Comparison of ENCODE assay signal across 1 cellular context in genomic region chr4:38385286-38386010, GRCh38.
TF ChIP-seq lines count a peak whose summit lies in the region.

No MANE protein-coding gene starts in this region.

TF ChIP-seq in HepG2, 621 proteins besides CTCF, POLR2A, EP300 and RAD21 (continued from another document and continues in another):
- TF ChIP-seq KDM3A (CRISPR knock-in tag; IDR thresholded peaks at IDR 0.05; ENCODE audit: low read depth) (no peak), HNF4A (CRISPR knock-in tag; IDR thresholded peaks at IDR 0.05) (peak; percentile 9), ZBTB2 (CRISPR knock-in tag; IDR thresholded peaks at IDR 0.05; ENCODE audit: low read depth) (no peak), GATA4 (IDR thresholded peaks at IDR 0.05; ENCODE audit: borderline replicate concordance, low read depth) (no peak; the same call in 1 of the 2 replicates), ZNF816 (CRISPR knock-in tag; IDR thresholded peaks at IDR 0.05; ENCODE audit: borderline replicate concordance) (no peak), ZNF777 (CRISPR knock-in tag; IDR thresholded peaks at IDR 0.05) (no peak), IKZF4 (CRISPR knock-in tag; IDR thresholded peaks at IDR 0.05; ENCODE audit: borderline replicate concordance, low read depth, not compliant biosample characterization) (no peak), FOXJ3 (CRISPR knock-in tag; IDR thresholded peaks at IDR 0.05; ENCODE audit: borderline replicate concordance) (no peak), NFIC (IDR thresholded peaks at IDR 0.05; ENCODE audit: low read length) (peak; percentile 76; the same call in 1 of the 2 replicates), PAWR (CRISPR knock-in tag; IDR thresholded peaks at IDR 0.05; ENCODE audit: borderline replicate concordance) (no peak), ZMAT3 (CRISPR knock-in tag; conservative IDR thresholded peaks at IDR 0.05) (peak; percentile 52; the same call in 1 of the 2 replicates), KDM1A (CRISPR knock-in tag; IDR thresholded peaks at IDR 0.05) (no peak), HMG20A (CRISPR knock-in tag; IDR thresholded peaks at IDR 0.05; ENCODE audit: borderline replicate concordance) (peak; percentile 36; the same call in 1 of the 2 replicates), SMC3 (IDR thresholded peaks at IDR 0.05; ENCODE audit: low read length) (no peak), ZGPAT (CRISPR knock-in tag; IDR thresholded peaks at IDR 0.05) (peak; percentile 40; the same call in 1 of the 2 replicates), BCL6 (CRISPR knock-in tag; IDR thresholded peaks at IDR 0.05) (peak; percentile 49; the same call in 1 of the 2 replicates), CBX5 (CRISPR knock-in tag; IDR thresholded peaks at IDR 0.05; ENCODE audit: borderline replicate concordance) (0 out of 2 replicates have a peak, but pooled peaks have one; percentile 26), ZNF652 (CRISPR knock-in tag; IDR thresholded peaks at IDR 0.05; ENCODE audit: borderline replicate concordance, low read depth) (peak; percentile 98), MIXL1 (CRISPR knock-in tag; IDR thresholded peaks at IDR 0.05) (0 out of 2 replicates have a peak, but pooled peaks have one; percentile 48), ZZZ3 (CRISPR knock-in tag; IDR thresholded peaks at IDR 0.05; ENCODE audit: borderline replicate concordance) (no peak), ZFP82 (CRISPR knock-in tag; IDR thresholded peaks at IDR 0.05; ENCODE audit: borderline replicate concordance) (no peak), CBFB (CRISPR knock-in tag; IDR thresholded peaks at IDR 0.05) (0 out of 2 replicates have a peak, but pooled peaks have one; percentile 94), PPARG (CRISPR knock-in tag; conservative IDR thresholded peaks at IDR 0.05) (peak; percentile 50), RNF2 (conservative IDR thresholded peaks at IDR 0.05; ENCODE audit: low read depth) (no peak), SMYD3 (CRISPR knock-in tag; IDR thresholded peaks at IDR 0.05) (no peak), ATF1 (CRISPR knock-in tag; IDR thresholded peaks at IDR 0.05) (no peak), STAT6 (CRISPR knock-in tag; IDR thresholded peaks at IDR 0.05; ENCODE audit: borderline replicate concordance) (no peak)
- TF ChIP-seq, protein P1, sequence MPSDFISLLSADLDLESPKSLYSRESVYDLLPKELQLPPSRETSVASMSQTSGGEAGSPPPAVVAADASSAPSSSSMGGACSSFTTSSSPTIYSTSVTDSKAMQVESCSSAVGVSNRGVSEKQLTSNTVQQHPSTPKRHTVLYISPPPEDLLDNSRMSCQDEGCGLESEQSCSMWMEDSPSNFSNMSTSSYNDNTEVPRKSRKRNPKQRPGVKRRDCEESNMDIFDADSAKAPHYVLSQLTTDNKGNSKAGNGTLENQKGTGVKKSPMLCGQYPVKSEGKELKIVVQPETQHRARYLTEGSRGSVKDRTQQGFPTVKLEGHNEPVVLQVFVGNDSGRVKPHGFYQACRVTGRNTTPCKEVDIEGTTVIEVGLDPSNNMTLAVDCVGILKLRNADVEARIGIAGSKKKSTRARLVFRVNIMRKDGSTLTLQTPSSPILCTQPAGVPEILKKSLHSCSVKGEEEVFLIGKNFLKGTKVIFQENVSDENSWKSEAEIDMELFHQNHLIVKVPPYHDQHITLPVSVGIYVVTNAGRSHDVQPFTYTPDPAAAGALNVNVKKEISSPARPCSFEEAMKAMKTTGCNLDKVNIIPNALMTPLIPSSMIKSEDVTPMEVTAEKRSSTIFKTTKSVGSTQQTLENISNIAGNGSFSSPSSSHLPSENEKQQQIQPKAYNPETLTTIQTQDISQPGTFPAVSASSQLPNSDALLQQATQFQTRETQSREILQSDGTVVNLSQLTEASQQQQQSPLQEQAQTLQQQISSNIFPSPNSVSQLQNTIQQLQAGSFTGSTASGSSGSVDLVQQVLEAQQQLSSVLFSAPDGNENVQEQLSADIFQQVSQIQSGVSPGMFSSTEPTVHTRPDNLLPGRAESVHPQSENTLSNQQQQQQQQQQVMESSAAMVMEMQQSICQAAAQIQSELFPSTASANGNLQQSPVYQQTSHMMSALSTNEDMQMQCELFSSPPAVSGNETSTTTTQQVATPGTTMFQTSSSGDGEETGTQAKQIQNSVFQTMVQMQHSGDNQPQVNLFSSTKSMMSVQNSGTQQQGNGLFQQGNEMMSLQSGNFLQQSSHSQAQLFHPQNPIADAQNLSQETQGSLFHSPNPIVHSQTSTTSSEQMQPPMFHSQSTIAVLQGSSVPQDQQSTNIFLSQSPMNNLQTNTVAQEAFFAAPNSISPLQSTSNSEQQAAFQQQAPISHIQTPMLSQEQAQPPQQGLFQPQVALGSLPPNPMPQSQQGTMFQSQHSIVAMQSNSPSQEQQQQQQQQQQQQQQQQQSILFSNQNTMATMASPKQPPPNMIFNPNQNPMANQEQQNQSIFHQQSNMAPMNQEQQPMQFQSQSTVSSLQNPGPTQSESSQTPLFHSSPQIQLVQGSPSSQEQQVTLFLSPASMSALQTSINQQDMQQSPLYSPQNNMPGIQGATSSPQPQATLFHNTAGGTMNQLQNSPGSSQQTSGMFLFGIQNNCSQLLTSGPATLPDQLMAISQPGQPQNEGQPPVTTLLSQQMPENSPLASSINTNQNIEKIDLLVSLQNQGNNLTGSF (CRISPR knock-in tag; IDR thresholded peaks at IDR 0.05) = no peak
- TF ChIP-seq, protein P2, sequence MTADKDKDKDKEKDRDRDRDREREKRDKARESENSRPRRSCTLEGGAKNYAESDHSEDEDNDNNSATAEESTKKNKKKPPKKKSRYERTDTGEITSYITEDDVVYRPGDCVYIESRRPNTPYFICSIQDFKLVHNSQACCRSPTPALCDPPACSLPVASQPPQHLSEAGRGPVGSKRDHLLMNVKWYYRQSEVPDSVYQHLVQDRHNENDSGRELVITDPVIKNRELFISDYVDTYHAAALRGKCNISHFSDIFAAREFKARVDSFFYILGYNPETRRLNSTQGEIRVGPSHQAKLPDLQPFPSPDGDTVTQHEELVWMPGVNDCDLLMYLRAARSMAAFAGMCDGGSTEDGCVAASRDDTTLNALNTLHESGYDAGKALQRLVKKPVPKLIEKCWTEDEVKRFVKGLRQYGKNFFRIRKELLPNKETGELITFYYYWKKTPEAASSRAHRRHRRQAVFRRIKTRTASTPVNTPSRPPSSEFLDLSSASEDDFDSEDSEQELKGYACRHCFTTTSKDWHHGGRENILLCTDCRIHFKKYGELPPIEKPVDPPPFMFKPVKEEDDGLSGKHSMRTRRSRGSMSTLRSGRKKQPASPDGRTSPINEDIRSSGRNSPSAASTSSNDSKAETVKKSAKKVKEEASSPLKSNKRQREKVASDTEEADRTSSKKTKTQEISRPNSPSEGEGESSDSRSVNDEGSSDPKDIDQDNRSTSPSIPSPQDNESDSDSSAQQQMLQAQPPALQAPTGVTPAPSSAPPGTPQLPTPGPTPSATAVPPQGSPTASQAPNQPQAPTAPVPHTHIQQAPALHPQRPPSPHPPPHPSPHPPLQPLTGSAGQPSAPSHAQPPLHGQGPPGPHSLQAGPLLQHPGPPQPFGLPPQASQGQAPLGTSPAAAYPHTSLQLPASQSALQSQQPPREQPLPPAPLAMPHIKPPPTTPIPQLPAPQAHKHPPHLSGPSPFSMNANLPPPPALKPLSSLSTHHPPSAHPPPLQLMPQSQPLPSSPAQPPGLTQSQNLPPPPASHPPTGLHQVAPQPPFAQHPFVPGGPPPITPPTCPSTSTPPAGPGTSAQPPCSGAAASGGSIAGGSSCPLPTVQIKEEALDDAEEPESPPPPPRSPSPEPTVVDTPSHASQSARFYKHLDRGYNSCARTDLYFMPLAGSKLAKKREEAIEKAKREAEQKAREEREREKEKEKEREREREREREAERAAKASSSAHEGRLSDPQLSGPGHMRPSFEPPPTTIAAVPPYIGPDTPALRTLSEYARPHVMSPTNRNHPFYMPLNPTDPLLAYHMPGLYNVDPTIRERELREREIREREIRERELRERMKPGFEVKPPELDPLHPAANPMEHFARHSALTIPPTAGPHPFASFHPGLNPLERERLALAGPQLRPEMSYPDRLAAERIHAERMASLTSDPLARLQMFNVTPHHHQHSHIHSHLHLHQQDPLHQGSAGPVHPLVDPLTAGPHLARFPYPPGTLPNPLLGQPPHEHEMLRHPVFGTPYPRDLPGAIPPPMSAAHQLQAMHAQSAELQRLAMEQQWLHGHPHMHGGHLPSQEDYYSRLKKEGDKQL (CRISPR knock-in tag; IDR thresholded peaks at IDR 0.05; ENCODE audit: low read depth) = 0 out of 2 replicates have a peak, but pooled peaks have one; percentile 35
- TF ChIP-seq, protein P3, sequence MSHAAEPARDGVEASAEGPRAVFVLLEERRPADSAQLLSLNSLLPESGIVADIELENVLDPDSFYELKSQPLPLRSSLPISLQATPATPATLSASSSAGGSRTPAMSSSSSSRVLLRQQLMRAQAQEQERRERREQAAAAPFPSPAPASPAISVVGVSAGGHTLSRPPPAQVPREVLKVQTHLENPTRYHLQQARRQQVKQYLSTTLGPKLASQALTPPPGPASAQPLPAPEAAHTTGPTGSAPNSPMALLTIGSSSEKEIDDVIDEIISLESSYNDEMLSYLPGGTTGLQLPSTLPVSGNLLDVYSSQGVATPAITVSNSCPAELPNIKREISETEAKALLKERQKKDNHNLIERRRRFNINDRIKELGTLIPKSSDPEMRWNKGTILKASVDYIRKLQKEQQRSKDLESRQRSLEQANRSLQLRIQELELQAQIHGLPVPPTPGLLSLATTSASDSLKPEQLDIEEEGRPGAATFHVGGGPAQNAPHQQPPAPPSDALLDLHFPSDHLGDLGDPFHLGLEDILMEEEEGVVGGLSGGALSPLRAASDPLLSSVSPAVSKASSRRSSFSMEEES (CRISPR knock-in tag; IDR thresholded peaks at IDR 0.05) = no peak
- TF ChIP-seq, protein P4, sequence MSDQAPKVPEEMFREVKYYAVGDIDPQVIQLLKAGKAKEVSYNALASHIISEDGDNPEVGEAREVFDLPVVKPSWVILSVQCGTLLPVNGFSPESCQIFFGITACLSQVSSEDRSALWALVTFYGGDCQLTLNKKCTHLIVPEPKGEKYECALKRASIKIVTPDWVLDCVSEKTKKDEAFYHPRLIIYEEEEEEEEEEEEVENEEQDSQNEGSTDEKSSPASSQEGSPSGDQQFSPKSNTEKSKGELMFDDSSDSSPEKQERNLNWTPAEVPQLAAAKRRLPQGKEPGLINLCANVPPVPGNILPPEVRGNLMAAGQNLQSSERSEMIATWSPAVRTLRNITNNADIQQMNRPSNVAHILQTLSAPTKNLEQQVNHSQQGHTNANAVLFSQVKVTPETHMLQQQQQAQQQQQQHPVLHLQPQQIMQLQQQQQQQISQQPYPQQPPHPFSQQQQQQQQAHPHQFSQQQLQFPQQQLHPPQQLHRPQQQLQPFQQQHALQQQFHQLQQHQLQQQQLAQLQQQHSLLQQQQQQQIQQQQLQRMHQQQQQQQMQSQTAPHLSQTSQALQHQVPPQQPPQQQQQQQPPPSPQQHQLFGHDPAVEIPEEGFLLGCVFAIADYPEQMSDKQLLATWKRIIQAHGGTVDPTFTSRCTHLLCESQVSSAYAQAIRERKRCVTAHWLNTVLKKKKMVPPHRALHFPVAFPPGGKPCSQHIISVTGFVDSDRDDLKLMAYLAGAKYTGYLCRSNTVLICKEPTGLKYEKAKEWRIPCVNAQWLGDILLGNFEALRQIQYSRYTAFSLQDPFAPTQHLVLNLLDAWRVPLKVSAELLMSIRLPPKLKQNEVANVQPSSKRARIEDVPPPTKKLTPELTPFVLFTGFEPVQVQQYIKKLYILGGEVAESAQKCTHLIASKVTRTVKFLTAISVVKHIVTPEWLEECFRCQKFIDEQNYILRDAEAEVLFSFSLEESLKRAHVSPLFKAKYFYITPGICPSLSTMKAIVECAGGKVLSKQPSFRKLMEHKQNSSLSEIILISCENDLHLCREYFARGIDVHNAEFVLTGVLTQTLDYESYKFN (CRISPR knock-in tag; conservative IDR thresholded peaks at IDR 0.05) = peak; percentile 78
- TF ChIP-seq, protein P5, sequence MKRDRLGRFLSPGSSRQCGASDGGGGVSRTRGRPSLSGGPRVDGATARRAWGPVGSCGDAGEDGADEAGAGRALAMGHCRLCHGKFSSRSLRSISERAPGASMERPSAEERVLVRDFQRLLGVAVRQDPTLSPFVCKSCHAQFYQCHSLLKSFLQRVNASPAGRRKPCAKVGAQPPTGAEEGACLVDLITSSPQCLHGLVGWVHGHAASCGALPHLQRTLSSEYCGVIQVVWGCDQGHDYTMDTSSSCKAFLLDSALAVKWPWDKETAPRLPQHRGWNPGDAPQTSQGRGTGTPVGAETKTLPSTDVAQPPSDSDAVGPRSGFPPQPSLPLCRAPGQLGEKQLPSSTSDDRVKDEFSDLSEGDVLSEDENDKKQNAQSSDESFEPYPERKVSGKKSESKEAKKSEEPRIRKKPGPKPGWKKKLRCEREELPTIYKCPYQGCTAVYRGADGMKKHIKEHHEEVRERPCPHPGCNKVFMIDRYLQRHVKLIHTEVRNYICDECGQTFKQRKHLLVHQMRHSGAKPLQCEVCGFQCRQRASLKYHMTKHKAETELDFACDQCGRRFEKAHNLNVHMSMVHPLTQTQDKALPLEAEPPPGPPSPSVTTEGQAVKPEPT (CRISPR knock-in tag; IDR thresholded peaks at IDR 0.05; ENCODE audit: low read depth) = no peak
